Comparison of ENCODE assay signal across 13 cellular contexts in the genomic region with DNA sequence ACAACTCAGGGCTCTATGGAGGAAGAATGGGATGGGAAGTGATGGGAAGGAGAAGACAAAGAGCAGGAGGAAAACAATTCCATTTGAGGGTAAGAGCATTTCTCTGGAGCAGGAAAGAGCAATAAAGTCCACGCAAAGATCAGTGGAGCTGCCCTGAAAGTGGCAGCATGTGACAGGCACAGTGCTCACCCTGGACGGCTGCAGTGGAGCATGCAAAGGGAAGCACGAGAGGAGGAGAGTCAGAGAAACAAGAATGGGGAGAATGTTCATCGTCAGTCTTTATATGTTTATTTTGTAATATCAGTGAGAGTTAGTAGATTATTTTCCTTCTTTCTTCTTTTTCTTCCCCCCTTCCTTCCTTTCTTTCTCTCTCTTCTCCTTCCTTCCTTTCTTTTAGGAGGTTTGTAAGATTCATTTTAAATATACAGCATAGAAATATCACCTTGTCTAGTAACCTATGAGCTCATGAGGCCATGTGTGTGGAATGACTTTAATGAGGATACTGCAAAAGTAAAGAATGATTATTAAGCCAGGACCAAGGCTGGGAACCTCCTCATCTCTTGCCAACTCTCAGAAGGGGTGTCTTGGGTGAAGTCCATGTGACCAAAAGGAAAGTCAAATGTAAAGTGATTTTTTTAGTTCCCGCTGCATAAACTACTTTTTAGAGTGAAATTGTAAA.
DNase-seq lines count a peak whose midpoint lies in the region; ATAC-seq and TF ChIP-seq lines count a peak whose summit lies in the region.
"Had no signal": no experiment of that assay in that cellular context is flagged by ENCODE, and none has a peak within 500 bp of the region (broad histone marks: within the 10 kb centered on the region; RNA-seq: fewer than 3 reads in every experiment).

No MANE protein-coding gene starts in this region.

- ATAC-seq in T-helper 17 cell, result no peak
- ATAC-seq in left ventricle myocardium superior, result no peak

- H3K27ac Mint-ChIP-seq in mesothelial cell of epicardium, result peak overlapping the region; percentile 15
- no peak overlapping the region for H3K27ac Mint-ChIP-seq in T-helper 17 cell
- H3K27ac Mint-ChIP-seq: activated naive CD8-positive, alpha-beta T cell treated with anti-CD3 and anti-CD28 coated beads, Interleukin-2, amount 10 ng/mL, durations not matched to agents 7 days and 5 days; dendritic cell treated with granulocyte-macrophage colony-stimulating factor and Interleukin-4, amounts not matched to agents 40 ng/mL and 50 ng/mL, for 4 days; progenitor cell of endocrine pancreas had no signal

- H3K9me3 ChIP-seq in T-helper 17 cell (ENCODE audit: control insufficient read depth, low read length, poor library complexity, severe bottlenecking), result no peaks in the 10 kb centered on the region
- H3K9me3 ChIP-seq: thoracic aorta had no signal

- peaks cover 4% of the 10 kb centered on the region for H3K36me3 Mint-ChIP-seq in mesothelial cell of epicardium
- H3K36me3 Mint-ChIP-seq in T-helper 17 cell (ENCODE audit: low read depth), result no peaks in the 10 kb centered on the region
- H3K36me3 Mint-ChIP-seq: activated naive CD8-positive, alpha-beta T cell treated with anti-CD3 and anti-CD28 coated beads, Interleukin-2, amount 10 ng/mL, durations not matched to agents 7 days and 5 days had no signal

- intact Hi-C loops in left ventricle myocardium superior (cut with micrococcal nuclease), result no loop called here

- H3K4me3 ChIP-seq in cardiac fibroblast (replicated peaks in 1 of 2; ENCODE audit: low read depth in 2 of 2, low read length in 2 of 2), result no peak overlapping the region
- H3K4me3 ChIP-seq: thoracic aorta had no signal

- H3K4me1 Mint-ChIP-seq in mesothelial cell of epicardium, result peaks cover 15% of the 10 kb centered on the region
- no peaks in the 10 kb centered on the region for H3K4me1 Mint-ChIP-seq in T-helper 17 cell
- H3K4me1 Mint-ChIP-seq: activated naive CD8-positive, alpha-beta T cell treated with anti-CD3 and anti-CD28 coated beads, Interleukin-2, amount 10 ng/mL, durations not matched to agents 7 days and 5 days had no signal

- TF ChIP-seq CTCF in cardiac fibroblast (IDR thresholded peaks at IDR 0.05; ENCODE audit: low read depth, low read length) (no peak), mesothelial cell of epicardium (IDR thresholded peaks at IDR 0.05; ENCODE audit: unreplicated experiment) (no peak)

- DNase-seq in A172 (ENCODE audit: low spot score) (peak; percentile 9), HT1080 (ENCODE audit: low read depth) (peak; percentile 23), cardiac fibroblast (ENCODE audit: low read depth in 2 of 2) (peak; percentile 24 to 64), mesothelial cell of epicardium (ENCODE audit: low spot score in 2 of 2, unreplicated experiment in 2 of 2) (no peak), T-helper 17 cell (no peak), putamen (ENCODE audit: low spot score) (no peak), mucosa of gallbladder (ENCODE audit: low spot score) (no peak), left ventricle myocardium superior (no peak)
- DNase-seq: activated naive CD8-positive, alpha-beta T cell treated with anti-CD3 and anti-CD28 coated beads, Interleukin-2, amount 10 ng/mL, durations not matched to agents 7 days and 5 days; DMS53 had no signal

- H3K4me3 Mint-ChIP-seq in mesothelial cell of epicardium (no peak overlapping the region), T-helper 17 cell (no peak overlapping the region)
- H3K4me3 Mint-ChIP-seq: activated naive CD8-positive, alpha-beta T cell treated with anti-CD3 and anti-CD28 coated beads, Interleukin-2, amount 10 ng/mL, durations not matched to agents 7 days and 5 days; dendritic cell treated with granulocyte-macrophage colony-stimulating factor and Interleukin-4, amounts not matched to agents 40 ng/mL and 50 ng/mL, for 4 days had no signal

- peaks cover 9% of the 10 kb centered on the region for H3K9me3 Mint-ChIP-seq in mesothelial cell of epicardium

- H3K27me3 Mint-ChIP-seq in mesothelial cell of epicardium (ENCODE audit: low read depth) (no peaks in the 10 kb centered on the region), T-helper 17 cell (no peaks in the 10 kb centered on the region)
- H3K27me3 Mint-ChIP-seq: activated naive CD8-positive, alpha-beta T cell treated with anti-CD3 and anti-CD28 coated beads, Interleukin-2, amount 10 ng/mL, durations not matched to agents 7 days and 5 days; dendritic cell treated with granulocyte-macrophage colony-stimulating factor and Interleukin-4, amounts not matched to agents 40 ng/mL and 50 ng/mL, for 4 days; progenitor cell of endocrine pancreas had no signal

Comparison
In these comparisons a context has a peak if more than half of its experiments do, and no peak if none do; other contexts are left out.
1. DNase-seq: peak in A172 (single experiment), HT1080 (single experiment) and cardiac fibroblast (2 of 2); none in mesothelial cell of epicardium (0 of 2), T-helper 17 cell (0 of 3), putamen (single experiment), mucosa of gallbladder (single experiment) and left ventricle myocardium superior (single experiment).